1 cellular context compared by ENCODE assay signal in the genomic region with DNA sequence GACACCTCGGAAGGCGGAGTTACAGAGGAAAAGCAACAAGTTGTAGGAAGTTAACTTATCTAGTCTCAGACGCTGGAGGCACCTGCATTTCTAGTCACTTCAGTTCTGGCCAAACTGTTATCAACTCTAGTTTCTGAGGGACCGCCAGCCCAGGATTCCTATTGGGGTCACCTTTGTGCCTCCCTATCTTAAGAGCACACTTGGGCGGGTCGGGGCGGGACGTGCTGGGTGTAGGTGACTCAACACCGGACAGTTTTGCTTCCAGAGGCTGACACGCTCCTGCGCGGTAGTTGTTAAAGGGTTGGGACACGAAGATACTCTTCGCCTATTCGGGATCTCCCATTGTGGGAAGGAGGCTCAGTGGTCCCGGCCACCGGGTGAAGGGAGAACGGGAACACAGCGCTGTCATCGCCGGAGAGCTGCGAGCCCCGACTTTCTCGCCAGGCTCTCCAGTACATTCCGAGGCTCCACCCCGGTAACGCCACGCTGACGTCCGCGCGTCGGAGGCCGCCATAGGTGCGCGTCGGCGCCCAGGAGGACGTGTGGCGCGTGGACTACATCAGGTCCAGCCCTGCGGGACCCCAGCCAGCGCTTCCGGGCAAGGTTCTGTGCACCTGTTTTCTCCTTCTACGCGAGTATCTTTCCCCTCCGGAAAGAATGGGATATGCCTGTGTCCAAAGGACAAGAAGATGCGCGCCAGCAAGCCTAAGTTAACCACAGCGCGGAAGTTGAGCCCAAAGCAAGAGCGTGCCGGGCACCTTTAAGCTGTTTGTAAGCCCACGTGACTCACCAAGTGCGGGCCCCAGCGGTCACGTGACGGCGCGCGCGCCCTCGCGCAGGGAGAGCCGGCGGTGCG.
TF ChIP-seq lines count a peak whose summit lies in the region.

A gene (plus strand): TSS at position 842 of the 856 bp plus-strand sequence. CDS start 35,016 bp downstream, outside the sequence.

TF ChIP-seq in HEK293, 187 proteins besides CTCF, POLR2A, EP300 and RAD21 (continued from another document):
- TF ChIP-seq, protein P1, sequence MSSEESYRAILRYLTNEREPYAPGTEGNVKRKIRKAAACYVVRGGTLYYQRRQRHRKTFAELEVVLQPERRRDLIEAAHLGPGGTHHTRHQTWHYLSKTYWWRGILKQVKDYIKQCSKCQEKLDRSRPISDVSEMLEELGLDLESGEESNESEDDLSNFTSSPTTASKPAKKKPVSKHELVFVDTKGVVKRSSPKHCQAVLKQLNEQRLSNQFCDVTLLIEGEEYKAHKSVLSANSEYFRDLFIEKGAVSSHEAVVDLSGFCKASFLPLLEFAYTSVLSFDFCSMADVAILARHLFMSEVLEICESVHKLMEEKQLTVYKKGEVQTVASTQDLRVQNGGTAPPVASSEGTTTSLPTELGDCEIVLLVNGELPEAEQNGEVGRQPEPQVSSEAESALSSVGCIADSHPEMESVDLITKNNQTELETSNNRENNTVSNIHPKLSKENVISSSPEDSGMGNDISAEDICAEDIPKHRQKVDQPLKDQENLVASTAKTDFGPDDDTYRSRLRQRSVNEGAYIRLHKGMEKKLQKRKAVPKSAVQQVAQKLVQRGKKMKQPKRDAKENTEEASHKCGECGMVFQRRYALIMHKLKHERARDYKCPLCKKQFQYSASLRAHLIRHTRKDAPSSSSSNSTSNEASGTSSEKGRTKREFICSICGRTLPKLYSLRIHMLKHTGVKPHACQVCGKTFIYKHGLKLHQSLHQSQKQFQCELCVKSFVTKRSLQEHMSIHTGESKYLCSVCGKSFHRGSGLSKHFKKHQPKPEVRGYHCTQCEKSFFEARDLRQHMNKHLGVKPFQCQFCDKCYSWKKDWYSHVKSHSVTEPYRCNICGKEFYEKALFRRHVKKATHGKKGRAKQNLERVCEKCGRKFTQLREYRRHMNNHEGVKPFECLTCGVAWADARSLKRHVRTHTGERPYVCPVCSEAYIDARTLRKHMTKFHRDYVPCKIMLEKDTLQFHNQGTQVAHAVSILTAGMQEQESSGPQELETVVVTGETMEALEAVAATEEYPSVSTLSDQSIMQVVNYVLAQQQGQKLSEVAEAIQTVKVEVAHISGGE (tag by site-specific recombination; conservative IDR thresholded peaks at IDR 0.05; ENCODE audit: low read depth), result peak; percentile 43
- TF ChIP-seq, protein P2, sequence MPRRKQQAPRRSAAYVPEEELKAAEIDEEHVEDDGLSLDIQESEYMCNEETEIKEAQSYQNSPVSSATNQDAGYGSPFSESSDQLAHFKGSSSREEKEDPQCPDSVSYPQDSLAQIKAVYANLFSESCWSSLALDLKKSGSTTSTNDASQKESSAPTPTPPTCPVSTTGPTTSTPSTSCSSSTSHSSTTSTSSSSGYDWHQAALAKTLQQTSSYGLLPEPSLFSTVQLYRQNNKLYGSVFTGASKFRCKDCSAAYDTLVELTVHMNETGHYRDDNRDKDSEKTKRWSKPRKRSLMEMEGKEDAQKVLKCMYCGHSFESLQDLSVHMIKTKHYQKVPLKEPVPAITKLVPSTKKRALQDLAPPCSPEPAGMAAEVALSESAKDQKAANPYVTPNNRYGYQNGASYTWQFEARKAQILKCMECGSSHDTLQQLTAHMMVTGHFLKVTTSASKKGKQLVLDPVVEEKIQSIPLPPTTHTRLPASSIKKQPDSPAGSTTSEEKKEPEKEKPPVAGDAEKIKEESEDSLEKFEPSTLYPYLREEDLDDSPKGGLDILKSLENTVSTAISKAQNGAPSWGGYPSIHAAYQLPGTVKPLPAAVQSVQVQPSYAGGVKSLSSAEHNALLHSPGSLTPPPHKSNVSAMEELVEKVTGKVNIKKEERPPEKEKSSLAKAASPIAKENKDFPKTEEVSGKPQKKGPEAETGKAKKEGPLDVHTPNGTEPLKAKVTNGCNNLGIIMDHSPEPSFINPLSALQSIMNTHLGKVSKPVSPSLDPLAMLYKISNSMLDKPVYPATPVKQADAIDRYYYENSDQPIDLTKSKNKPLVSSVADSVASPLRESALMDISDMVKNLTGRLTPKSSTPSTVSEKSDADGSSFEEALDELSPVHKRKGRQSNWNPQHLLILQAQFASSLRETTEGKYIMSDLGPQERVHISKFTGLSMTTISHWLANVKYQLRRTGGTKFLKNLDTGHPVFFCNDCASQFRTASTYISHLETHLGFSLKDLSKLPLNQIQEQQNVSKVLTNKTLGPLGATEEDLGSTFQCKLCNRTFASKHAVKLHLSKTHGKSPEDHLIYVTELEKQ (tag by site-specific recombination; IDR thresholded peaks at IDR 0.05; ENCODE audit: borderline replicate concordance), result no peak
- TF ChIP-seq ZIC2 (tag by site-specific recombination; IDR thresholded peaks at IDR 0.05), result no peak
- TF ChIP-seq ZNF112 (tag by site-specific recombination; IDR thresholded peaks at IDR 0.05), result no peak
- no peak for TF ChIP-seq FEZF1 (tag by site-specific recombination; IDR thresholded peaks at IDR 0.05)
- no peak for TF ChIP-seq ZNF529 (tag by site-specific recombination; IDR thresholded peaks at IDR 0.05; ENCODE audit: insufficient replicate concordance)
- peak; percentile 60 for TF ChIP-seq SP3 (tag by site-specific recombination; IDR thresholded peaks at IDR 0.05)
- peak; percentile 35 for TF ChIP-seq SETDB1 (IDR thresholded peaks at IDR 0.05; ENCODE audit: insufficient read length, low read length)
- TF ChIP-seq ZNF660 (tag by site-specific recombination; IDR thresholded peaks at IDR 0.05), result 0 out of 2 replicates have a peak, but pooled peaks have one; percentile 15
- TF ChIP-seq, protein P3, sequence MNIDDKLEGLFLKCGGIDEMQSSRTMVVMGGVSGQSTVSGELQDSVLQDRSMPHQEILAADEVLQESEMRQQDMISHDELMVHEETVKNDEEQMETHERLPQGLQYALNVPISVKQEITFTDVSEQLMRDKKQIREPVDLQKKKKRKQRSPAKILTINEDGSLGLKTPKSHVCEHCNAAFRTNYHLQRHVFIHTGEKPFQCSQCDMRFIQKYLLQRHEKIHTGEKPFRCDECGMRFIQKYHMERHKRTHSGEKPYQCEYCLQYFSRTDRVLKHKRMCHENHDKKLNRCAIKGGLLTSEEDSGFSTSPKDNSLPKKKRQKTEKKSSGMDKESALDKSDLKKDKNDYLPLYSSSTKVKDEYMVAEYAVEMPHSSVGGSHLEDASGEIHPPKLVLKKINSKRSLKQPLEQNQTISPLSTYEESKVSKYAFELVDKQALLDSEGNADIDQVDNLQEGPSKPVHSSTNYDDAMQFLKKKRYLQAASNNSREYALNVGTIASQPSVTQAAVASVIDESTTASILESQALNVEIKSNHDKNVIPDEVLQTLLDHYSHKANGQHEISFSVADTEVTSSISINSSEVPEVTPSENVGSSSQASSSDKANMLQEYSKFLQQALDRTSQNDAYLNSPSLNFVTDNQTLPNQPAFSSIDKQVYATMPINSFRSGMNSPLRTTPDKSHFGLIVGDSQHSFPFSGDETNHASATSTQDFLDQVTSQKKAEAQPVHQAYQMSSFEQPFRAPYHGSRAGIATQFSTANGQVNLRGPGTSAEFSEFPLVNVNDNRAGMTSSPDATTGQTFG (tag by site-specific recombination; IDR thresholded peaks at IDR 0.05; ENCODE audit: borderline replicate concordance), result no peak
- TF ChIP-seq, protein P4, sequence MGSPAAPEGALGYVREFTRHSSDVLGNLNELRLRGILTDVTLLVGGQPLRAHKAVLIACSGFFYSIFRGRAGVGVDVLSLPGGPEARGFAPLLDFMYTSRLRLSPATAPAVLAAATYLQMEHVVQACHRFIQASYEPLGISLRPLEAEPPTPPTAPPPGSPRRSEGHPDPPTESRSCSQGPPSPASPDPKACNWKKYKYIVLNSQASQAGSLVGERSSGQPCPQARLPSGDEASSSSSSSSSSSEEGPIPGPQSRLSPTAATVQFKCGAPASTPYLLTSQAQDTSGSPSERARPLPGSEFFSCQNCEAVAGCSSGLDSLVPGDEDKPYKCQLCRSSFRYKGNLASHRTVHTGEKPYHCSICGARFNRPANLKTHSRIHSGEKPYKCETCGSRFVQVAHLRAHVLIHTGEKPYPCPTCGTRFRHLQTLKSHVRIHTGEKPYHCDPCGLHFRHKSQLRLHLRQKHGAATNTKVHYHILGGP (tag by site-specific recombination; IDR thresholded peaks at IDR 0.05), result no peak
- TF ChIP-seq ZNF677 (tag by site-specific recombination; IDR thresholded peaks at IDR 0.05), result no peak
- no peak for TF ChIP-seq ZNF544 (tag by site-specific recombination; IDR thresholded peaks at IDR 0.05)
- peak; percentile 39; the same call in 1 of the 2 replicates for TF ChIP-seq ZBTB20 (tag by site-specific recombination; IDR thresholded peaks at IDR 0.05)
TF ChIP-seq in HEK293: peak in this region for 43.
